In the genomic region with DNA sequence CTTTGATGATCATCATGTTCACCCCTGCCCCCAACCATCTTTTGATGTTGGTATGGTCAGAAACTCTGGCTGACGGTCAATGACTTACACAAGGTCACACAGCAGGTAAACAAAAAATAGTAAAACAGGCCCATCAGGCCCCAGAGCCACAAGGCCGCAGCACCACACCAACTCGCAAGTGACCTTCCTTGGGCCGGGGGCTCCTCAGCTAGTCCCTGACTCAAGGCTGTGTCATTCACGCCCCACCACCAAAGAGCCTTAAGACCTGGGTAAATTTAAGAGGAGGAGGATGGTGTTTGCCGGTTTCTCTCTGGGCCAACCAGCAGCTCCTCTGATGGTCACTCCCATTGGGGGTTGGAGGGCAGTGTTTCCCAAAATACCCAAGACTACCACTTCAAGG, we compare ENCODE assay signal across 1 cellular context.
TF ChIP-seq lines count a peak whose summit lies in the region.

No MANE protein-coding gene starts in this region.

TF ChIP-seq in GM12878, 131 proteins besides CTCF, POLR2A, EP300 and RAD21:
- TF ChIP-seq, protein P1, sequence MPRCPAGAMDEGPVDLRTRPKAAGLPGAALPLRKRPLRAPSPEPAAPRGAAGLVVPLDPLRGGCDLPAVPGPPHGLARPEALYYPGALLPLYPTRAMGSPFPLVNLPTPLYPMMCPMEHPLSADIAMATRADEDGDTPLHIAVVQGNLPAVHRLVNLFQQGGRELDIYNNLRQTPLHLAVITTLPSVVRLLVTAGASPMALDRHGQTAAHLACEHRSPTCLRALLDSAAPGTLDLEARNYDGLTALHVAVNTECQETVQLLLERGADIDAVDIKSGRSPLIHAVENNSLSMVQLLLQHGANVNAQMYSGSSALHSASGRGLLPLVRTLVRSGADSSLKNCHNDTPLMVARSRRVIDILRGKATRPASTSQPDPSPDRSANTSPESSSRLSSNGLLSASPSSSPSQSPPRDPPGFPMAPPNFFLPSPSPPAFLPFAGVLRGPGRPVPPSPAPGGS (IDR thresholded peaks at IDR 0.05; ENCODE audit: borderline replicate concordance, insufficient read depth, low read depth, low read length, poor library complexity, severe bottlenecking) = no peak
- TF ChIP-seq YY1 (IDR thresholded peaks at IDR 0.05; ENCODE audit: low read depth, low read length) (no peak), NR2C2 (IDR thresholded peaks at IDR 0.05; ENCODE audit: borderline replicate concordance, control insufficient read depth, insufficient read length, low read depth) (no peak), POLR2AphosphoS5 (IDR thresholded peaks at IDR 0.05; ENCODE audit: low read length) (peak; percentile 48; the same call in 1 of the 2 replicates), TCF12 (IDR thresholded peaks at IDR 0.05; ENCODE audit: low read depth, low read length) (no peak), RCOR1 (conservative IDR thresholded peaks at IDR 0.05; ENCODE audit: low read depth, low read length) (no peak), POLR2AphosphoS2 (IDR thresholded peaks at IDR 0.05; ENCODE audit: low read depth, low read length) (peak; percentile 49; the same call in 1 of the 2 replicates)
